23 cellular contexts compared by ENCODE assay signal in the genomic region with DNA sequence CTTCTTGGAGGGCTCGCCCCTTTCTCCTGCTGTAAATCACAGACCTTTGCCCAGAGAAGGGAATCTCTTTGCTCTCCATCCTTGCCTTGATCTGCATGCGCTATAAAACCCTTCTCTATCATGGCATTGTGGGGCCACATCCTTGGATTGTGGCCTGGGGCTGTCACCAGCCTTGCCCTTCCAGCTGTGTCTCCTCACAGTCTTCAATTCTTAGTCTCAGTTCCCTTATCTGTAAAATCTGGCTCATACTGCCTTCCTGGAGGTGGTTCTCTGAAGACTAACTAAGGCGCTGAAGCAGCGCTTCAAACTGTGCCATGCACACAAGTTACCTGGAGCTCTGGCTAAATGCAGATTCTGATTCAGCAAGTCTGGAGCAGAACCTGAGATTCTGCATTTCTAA.
"Had no signal": no experiment of that assay in that cellular context is flagged by ENCODE, and none has a peak within 500 bp of the region (broad histone marks: within the 10 kb centered on the region; RNA-seq: fewer than 3 reads in every experiment).

No MANE protein-coding gene starts in this region.

- H3K27me3 Mint-ChIP-seq: activated naive CD8-positive, alpha-beta T cell treated with anti-CD3 and anti-CD28 coated beads, Interleukin-2, amount 10 ng/mL, durations not matched to agents 7 days and 5 days; activated T-cell treated with anti-CD3 and anti-CD28 coated beads, Interleukin-2, amount 50 U/mL, for 24 hours had no signal

- DNase-seq: activated CD4-positive, alpha-beta T cell treated with anti-CD3 and anti-CD28 coated beads, Interleukin-2, amount 10 ng/mL, durations not matched to agents 24 days and 14 days; activated CD8-positive, alpha-beta T cell treated with anti-CD3 and anti-CD28 coated beads for 36 hours; activated naive CD4-positive, alpha-beta T cell treated with Interleukin-2 at 50 U/mL for 16 hours; activated naive CD8-positive, alpha-beta T cell treated with anti-CD3 and anti-CD28 coated beads, Interleukin-2, amount 10 ng/mL, durations not matched to agents 7 days and 5 days; activated T-cell treated with anti-CD3 and anti-CD28 coated beads, Interleukin-2, amount 50 U/mL, for 24 hours; amygdala; dorsolateral prefrontal cortex; hypothalamus; islet precursor cell; left colon; lower lobe of right lung; natural killer cell; stimulated activated CD4-positive, alpha-beta T cell treated with anti-CD3 and anti-CD28 coated beads, Interleukin-4, amount 100 ng/mL, for 24 hours; T-helper 9 cell; thyroid gland; uterus had no signal

- H3K27ac ChIP-seq: lower lobe of right lung, neutrophil, parathyroid adenoma, thyroid gland, uterus had no signal

- H3K4me3 ChIP-seq: dorsolateral prefrontal cortex, lower lobe of right lung, smooth muscle cell, thyroid gland, uterus had no signal

- FAIRE-seq: frontal cortex had no signal

- H3K4me1 Mint-ChIP-seq: activated CD4-positive, alpha-beta T cell treated with anti-CD3 and anti-CD28 coated beads, Interleukin-2, amount 10 ng/mL, durations not matched to agents 24 days and 14 days; activated naive CD8-positive, alpha-beta T cell treated with anti-CD3 and anti-CD28 coated beads, Interleukin-2, amount 10 ng/mL, durations not matched to agents 7 days and 5 days; natural killer cell; stimulated activated effector memory CD8-positive, alpha-beta T cell treated with anti-CD3 and anti-CD28 coated beads, Interleukin-12 subunit alpha, Interleukin-12 subunit beta, amount 100 ng/mL, for 72 hours had no signal

- H3K4me3 Mint-ChIP-seq: activated CD4-positive, alpha-beta T cell treated with anti-CD3 and anti-CD28 coated beads, Interleukin-2, amount 10 ng/mL, durations not matched to agents 24 days and 14 days; activated CD8-positive, alpha-beta T cell treated with anti-CD3 and anti-CD28 coated beads for 36 hours; activated naive CD8-positive, alpha-beta T cell treated with anti-CD3 and anti-CD28 coated beads, Interleukin-2, amount 10 ng/mL, durations not matched to agents 7 days and 5 days; activated T-cell treated with anti-CD3 and anti-CD28 coated beads, Interleukin-2, amount 50 U/mL, for 24 hours; natural killer cell; stimulated activated effector memory CD8-positive, alpha-beta T cell treated with anti-CD3 and anti-CD28 coated beads, Interleukin-12 subunit alpha, Interleukin-12 subunit beta, amount 100 ng/mL, for 72 hours had no signal

- H3K27ac Mint-ChIP-seq: activated CD4-positive, alpha-beta T cell treated with anti-CD3 and anti-CD28 coated beads, Interleukin-2, amount 10 ng/mL, durations not matched to agents 24 days and 14 days; activated CD8-positive, alpha-beta T cell treated with anti-CD3 and anti-CD28 coated beads for 36 hours; activated naive CD8-positive, alpha-beta T cell treated with anti-CD3 and anti-CD28 coated beads, Interleukin-2, amount 10 ng/mL, durations not matched to agents 7 days and 5 days; activated T-cell treated with anti-CD3 and anti-CD28 coated beads, Interleukin-2, amount 50 U/mL, for 24 hours; activated T-helper 2 cell treated with anti-CD3 and anti-CD28 coated beads, Interferon-gamma antibody, Interleukin-2, Interleukin-4, amounts not matched to agents 10 μg/mL and 5 μg/mL and 100 μg/mL, durations not matched to agents 14 hours and 24 hours and 36 hours; natural killer cell; stimulated activated effector memory CD8-positive, alpha-beta T cell treated with anti-CD3 and anti-CD28 coated beads, Interleukin-12 subunit alpha, Interleukin-12 subunit beta, amount 100 ng/mL, for 72 hours had no signal

- ATAC-seq: activated CD8-positive, alpha-beta T cell treated with anti-CD3 and anti-CD28 coated beads for 36 hours; left colon; lower lobe of right lung; natural killer cell; sciatic nerve; stimulated activated effector memory CD8-positive, alpha-beta T cell treated with anti-CD3 and anti-CD28 coated beads, Interleukin-12 subunit alpha, Interleukin-12 subunit beta, amount 100 ng/mL, for 72 hours had no signal

- H3K36me3 Mint-ChIP-seq: activated naive CD8-positive, alpha-beta T cell treated with anti-CD3 and anti-CD28 coated beads, Interleukin-2, amount 10 ng/mL, durations not matched to agents 7 days and 5 days; natural killer cell; stimulated activated effector memory CD8-positive, alpha-beta T cell treated with anti-CD3 and anti-CD28 coated beads, Interleukin-12 subunit alpha, Interleukin-12 subunit beta, amount 100 ng/mL, for 72 hours had no signal

- H3K9me3 Mint-ChIP-seq: activated CD4-positive, alpha-beta T cell treated with anti-CD3 and anti-CD28 coated beads, Interleukin-2, amount 10 ng/mL, durations not matched to agents 24 days and 14 days; activated CD8-positive, alpha-beta T cell treated with anti-CD3 and anti-CD28 coated beads for 36 hours; activated naive CD8-positive, alpha-beta T cell treated with anti-CD3 and anti-CD28 coated beads, Interleukin-2, amount 10 ng/mL, durations not matched to agents 7 days and 5 days; activated T-cell treated with anti-CD3 and anti-CD28 coated beads, Interleukin-2, amount 50 U/mL, for 24 hours; activated T-helper 2 cell treated with anti-CD3 and anti-CD28 coated beads, Interferon-gamma antibody, Interleukin-2, Interleukin-4, amounts not matched to agents 10 μg/mL and 5 μg/mL and 100 μg/mL, durations not matched to agents 14 hours and 24 hours and 36 hours; natural killer cell; stimulated activated effector memory CD8-positive, alpha-beta T cell treated with anti-CD3 and anti-CD28 coated beads, Interleukin-12 subunit alpha, Interleukin-12 subunit beta, amount 100 ng/mL, for 72 hours had no signal
